In genomic region chr7:129848436-129848835, GRCh38 we compare ENCODE assay signal across 19 cellular contexts.
"Had no signal": no experiment of that assay in that cellular context is flagged by ENCODE, and none has a peak within 500 bp of the region (broad histone marks: within the 10 kb centered on the region; RNA-seq: fewer than 3 reads in every experiment).

No MANE protein-coding gene starts in this region.

- H3K4me3 ChIP-seq: gastroesophageal sphincter, lower lobe of right lung, neural progenitor cell, pancreas had no signal

- H3K4me3 Mint-ChIP-seq: activated CD8-positive, alpha-beta T cell treated with anti-CD3 and anti-CD28 coated beads for 36 hours; activated naive CD8-positive, alpha-beta T cell; activated T-cell treated with anti-CD3 and anti-CD28 coated beads, Interleukin-2, amount 50 U/mL, for 4 hours; brain; central memory CD8-positive, alpha-beta T cell; neural progenitor cell; stimulated activated effector memory CD8-positive, alpha-beta T cell treated with anti-CD3 and anti-CD28 coated beads, Interleukin-12 subunit alpha, Interleukin-12 subunit beta, amount 100 ng/mL, for 72 hours; T-cell had no signal

- H3K9me3 Mint-ChIP-seq: activated CD8-positive, alpha-beta T cell treated with anti-CD3 and anti-CD28 coated beads for 36 hours; activated T-cell treated with anti-CD3 and anti-CD28 coated beads, Interleukin-2, amount 50 U/mL, for 4 hours; brain; central memory CD8-positive, alpha-beta T cell; neural progenitor cell; stimulated activated effector memory CD8-positive, alpha-beta T cell treated with anti-CD3 and anti-CD28 coated beads, Interleukin-12 subunit alpha, Interleukin-12 subunit beta, amount 100 ng/mL, for 72 hours; T-cell had no signal

- H3K27me3 ChIP-seq: gastroesophageal sphincter, neural progenitor cell, pancreas had no signal

- H3K27me3 Mint-ChIP-seq: activated CD8-positive, alpha-beta T cell treated with anti-CD3 and anti-CD28 coated beads for 36 hours; activated naive CD8-positive, alpha-beta T cell; central memory CD8-positive, alpha-beta T cell; naive B cell; T-cell had no signal

- ATAC-seq: activated CD8-positive, alpha-beta T cell treated with anti-CD3 and anti-CD28 coated beads for 36 hours; activated T-cell treated with anti-CD3 and anti-CD28 coated beads, Interleukin-2, amount 50 U/mL, for 4 hours; gastroesophageal sphincter; left cardiac atrium; lower lobe of right lung; pancreas; stimulated activated effector memory CD8-positive, alpha-beta T cell treated with anti-CD3 and anti-CD28 coated beads, Interleukin-12 subunit alpha, Interleukin-12 subunit beta, amount 100 ng/mL, for 72 hours; T-cell had no signal

- H3K36me3 Mint-ChIP-seq: naive B cell had no signal

- H3K27ac ChIP-seq: gastroesophageal sphincter, lower lobe of right lung, neural progenitor cell, pancreas, WERI-Rb-1 had no signal

- H3K9me3 ChIP-seq: gastroesophageal sphincter, lower lobe of right lung, pancreas had no signal

- H2AFZ ChIP-seq: neural progenitor cell had no signal

- H3K9ac ChIP-seq: neural progenitor cell had no signal

- H3K36me3 ChIP-seq: gastroesophageal sphincter, lower lobe of right lung, neural progenitor cell, pancreas, WERI-Rb-1 had no signal

- H3K27ac Mint-ChIP-seq: activated CD8-positive, alpha-beta T cell treated with anti-CD3 and anti-CD28 coated beads for 36 hours; activated naive CD8-positive, alpha-beta T cell; neural progenitor cell had no signal

- H3K4me2 ChIP-seq: neural progenitor cell had no signal

- DNase-seq: activated CD4-positive, alpha-beta T cell treated with anti-CD3 and anti-CD28 coated beads for 4 hours; activated CD8-positive, alpha-beta T cell treated with anti-CD3 and anti-CD28 coated beads for 36 hours; activated effector memory CD4-positive, alpha-beta T cell treated with anti-CD3 and anti-CD28 coated beads, Interleukin-2, amount 50 U/mL, for 16 hours; activated T-cell treated with anti-CD3 and anti-CD28 coated beads, Interleukin-2, amount 50 U/mL, for 4 hours; amniotic stem cell; left cardiac atrium; lower lobe of right lung; midbrain; naive B cell; pancreas; T-cell; T1000; WERI-Rb-1 had no signal
